In the genomic region with DNA sequence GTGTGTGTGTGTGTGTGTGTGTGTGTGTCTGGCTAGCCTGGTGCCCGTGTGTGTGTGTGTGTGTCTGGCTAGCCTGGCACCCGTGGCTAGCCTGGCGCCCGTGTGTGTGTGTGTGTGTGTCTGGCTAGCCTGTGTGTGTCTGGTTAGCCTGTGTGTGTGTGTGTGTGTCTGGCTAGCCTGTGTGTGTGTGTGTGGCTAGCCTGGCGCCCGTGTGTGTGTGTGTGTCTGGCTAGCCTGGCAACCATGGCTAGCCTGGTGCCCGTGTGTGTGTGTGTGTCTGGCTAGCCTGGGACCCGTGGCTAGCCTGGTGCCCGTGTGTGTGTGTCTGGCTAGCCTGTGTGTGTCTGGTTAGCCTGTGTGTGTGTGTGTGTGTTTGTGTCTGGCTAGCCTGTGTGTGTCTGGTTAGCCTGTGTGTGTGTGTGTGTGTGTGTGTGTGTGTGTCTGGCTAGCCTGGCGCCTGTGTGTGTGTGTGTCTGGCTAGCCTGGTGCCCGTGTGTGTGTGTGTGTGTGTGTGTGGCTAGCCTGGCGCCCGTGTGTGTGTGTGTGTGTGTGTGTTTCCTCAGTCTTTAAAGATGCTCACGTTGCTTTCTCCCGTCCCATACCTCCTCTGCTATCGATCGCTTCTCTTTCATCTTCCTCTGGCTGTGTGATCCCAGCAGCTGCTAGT, we compare ENCODE assay signal across 8 cellular contexts. TPM values are rescaled to one million over a fixed set of nuclear protein-coding genes. Genes with fewer than 3 reads are reported as not detected.
DNase-seq lines count a peak whose midpoint lies in the region; ATAC-seq and TF ChIP-seq lines count a peak whose summit lies in the region.
"Not testable (repeated sequence)": the region's sequence is repeated elsewhere in the genome, so short reads cannot be mapped to it uniquely, and the experiment has no call there.
"Had no signal": no experiment of that assay in that cellular context is flagged by ENCODE, and none has a peak within 500 bp of the region (broad histone marks: within the 10 kb centered on the region; RNA-seq: fewer than 3 reads in every experiment).

No MANE protein-coding gene starts in this region.

- H3K4me1 ChIP-seq in OCI-LY7 (ENCODE audit: insufficient read depth, low read length, poor library complexity, severe bottlenecking) (peaks cover 30% of the 10 kb centered on the region), fibroblast of lung (ENCODE audit: control insufficient read depth, extremely low read depth, insufficient read depth, low read length) (peaks cover 12% of the 10 kb centered on the region)
- H3K4me1 ChIP-seq in naive thymus-derived CD4-positive, alpha-beta T cell (ENCODE audit: control insufficient read depth in 2 of 2, insufficient read depth in 2 of 2, low read length in 2 of 2): peaks cover 13 to 32% of the 10 kb centered on the region in 2 donors

- TF ChIP-seq CTCF in OCI-LY7 (conservative IDR thresholded peaks at IDR 0.05; ENCODE audit: low read length); fibroblast of lung (conservative IDR thresholded peaks at IDR 0.05 in 1 of 2, IDR thresholded peaks at IDR 0.05 in 1 of 2; ENCODE audit: low read depth in 1 of 2, low read length in 2 of 2): not testable (repeated sequence)

- not testable (repeated sequence) for H3K27me3 ChIP-seq in fibroblast of lung (ENCODE audit: control insufficient read depth, insufficient read depth, low read length); naive thymus-derived CD4-positive, alpha-beta T cell (ENCODE audit: control insufficient read depth in 2 of 2, insufficient read depth in 2 of 2, low read length in 2 of 2)

- not testable (repeated sequence) for H3K9me3 Mint-ChIP-seq in activated naive CD8-positive, alpha-beta T cell treated with anti-CD3 and anti-CD28 coated beads, Interleukin-2, amount 10 ng/mL, durations not matched to agents 7 days and 5 days; naive thymus-derived CD4-positive, alpha-beta T cell

- not testable (repeated sequence) for H3K36me3 Mint-ChIP-seq in activated naive CD8-positive, alpha-beta T cell treated with anti-CD3 and anti-CD28 coated beads, Interleukin-2, amount 10 ng/mL, durations not matched to agents 7 days and 5 days; naive thymus-derived CD4-positive, alpha-beta T cell

- CTCF ChIA-PET in OCI-LY7 (lab: Charles Lee; ENCODE audit: unreplicated experiment): not testable (repeated sequence)
- CTCF ChIA-PET in naive thymus-derived CD4-positive, alpha-beta T cell (lab: Charles Lee): interaction anchor here (0.6 to 1.1 kb wide), 2 partner anchors 9 to 216 kb away, joined by 3 read pairs; no protein-coding TSS in a partner anchor

- not testable (repeated sequence) for H3K9me2 ChIP-seq in OCI-LY7 (ENCODE audit: insufficient read depth, low read length)

- peak overlapping the region; percentile 16 for H3K9ac ChIP-seq in fibroblast of lung (ENCODE audit: insufficient read depth, low read length)

- intact Hi-C loops in OCI-LY7 (cut with micrococcal nuclease; ENCODE audit: unreplicated experiment); naive thymus-derived CD4-positive, alpha-beta T cell (cut with micrococcal nuclease): not testable (repeated sequence)

- not testable (repeated sequence) for BruUV-seq in OCI-LY7 (replicated peaks; lab: Mats Ljungman, UMichigan)

- H3K27me3 Mint-ChIP-seq in activated naive CD8-positive, alpha-beta T cell treated with anti-CD3 and anti-CD28 coated beads, Interleukin-2, amount 10 ng/mL, durations not matched to agents 7 days and 5 days; naive thymus-derived CD4-positive, alpha-beta T cell: not testable (repeated sequence)

- H3K4me2 ChIP-seq in OCI-LY7 (ENCODE audit: low read length) (peak overlapping the region; percentile 74), fibroblast of lung (ENCODE audit: extremely low read depth, insufficient read depth, low read length) (peak overlapping the region; percentile 88)

- H3K4me1 Mint-ChIP-seq in activated naive CD8-positive, alpha-beta T cell treated with anti-CD3 and anti-CD28 coated beads, Interleukin-2, amount 10 ng/mL, durations not matched to agents 7 days and 5 days: peaks cover 24% of the 10 kb centered on the region
- H3K4me1 Mint-ChIP-seq in naive thymus-derived CD4-positive, alpha-beta T cell: peaks cover 15 to 39% (median 28%) of the 10 kb centered on the region in 7 donors

- H3K27ac Mint-ChIP-seq in activated naive CD8-positive, alpha-beta T cell treated with anti-CD3 and anti-CD28 coated beads, Interleukin-2, amount 10 ng/mL, durations not matched to agents 7 days and 5 days: peak overlapping the region; percentile 77
- peak overlapping the region; percentile 71 to 96 (median 85) for H3K27ac Mint-ChIP-seq in naive thymus-derived CD4-positive, alpha-beta T cell

- H3K4me3 ChIP-seq in OCI-LY7 (ENCODE audit: low read depth, low read length, poor library complexity, severe bottlenecking): peak overlapping the region; percentile 94
- peak overlapping the region; percentile 78 to 87 (median 82) for H3K4me3 ChIP-seq in fibroblast of lung (replicated peaks in 1 of 4; ENCODE audit: control extremely low read depth in 1 of 4, insufficient read depth in 1 of 4, low read depth in 3 of 4, low read length in 4 of 4)
- H3K4me3 ChIP-seq in naive thymus-derived CD4-positive, alpha-beta T cell (ENCODE audit: low read length): peak overlapping the region; percentile 46

- not testable (repeated sequence) for H3K79me2 ChIP-seq in OCI-LY7 (ENCODE audit: insufficient read depth, low read depth, low read length)
- peaks cover 10% of the 10 kb centered on the region for H3K79me2 ChIP-seq in fibroblast of lung (ENCODE audit: control insufficient read depth, insufficient read depth, low read length)

- H3K36me3 ChIP-seq in OCI-LY7 (ENCODE audit: insufficient read depth, low read length); fibroblast of lung (ENCODE audit: control insufficient read depth, insufficient read depth, low read length): not testable (repeated sequence)
- peaks cover 0 to 30% (median 0%) of the 10 kb centered on the region in 3 experiments for H3K36me3 ChIP-seq in naive thymus-derived CD4-positive, alpha-beta T cell (ENCODE audit: control insufficient read depth in 2 of 3, insufficient read depth in 3 of 3, low read length in 3 of 3)

- not testable (repeated sequence) for H3K27ac ChIP-seq in OCI-LY7 (ENCODE audit: low read depth, low read length, poor library complexity, severe bottlenecking); fibroblast of lung (ENCODE audit: insufficient read depth, low read length)
- peak overlapping the region; percentile 83 for H3K27ac ChIP-seq in naive thymus-derived CD4-positive, alpha-beta T cell (ENCODE audit: low read depth, low read length)

- not testable (repeated sequence) for H4K20me1 ChIP-seq in OCI-LY7 (ENCODE audit: insufficient read depth, low read length); fibroblast of lung (ENCODE audit: control insufficient read depth, extremely low read depth, insufficient read depth, low read length)

- ATAC-seq in activated naive CD8-positive, alpha-beta T cell treated with anti-CD3 and anti-CD28 coated beads, Interleukin-2, amount 10 ng/mL, durations not matched to agents 7 days and 5 days (ENCODE audit: low read depth): not testable (repeated sequence)
- ATAC-seq in naive thymus-derived CD4-positive, alpha-beta T cell: peak; percentile 7

- DNase-seq in H4 (ENCODE audit: low spot score) (peak; percentile 41), OCI-LY7 (ENCODE audit: low spot score) (peak; percentile 22), fibroblast of lung (ENCODE audit: low read depth in 2 of 2) (peak; percentile 66 to 72)
- DNase-seq in activated naive CD8-positive, alpha-beta T cell treated with anti-CD3 and anti-CD28 coated beads, Interleukin-2, amount 10 ng/mL, durations not matched to agents 7 days and 5 days: not testable (repeated sequence)
- peak in 1 of 9 donors; percentile 26 for DNase-seq in naive thymus-derived CD4-positive, alpha-beta T cell

- H3K9me3 ChIP-seq in OCI-LY7 (ENCODE audit: low read length); fibroblast of lung (ENCODE audit: control insufficient read depth, insufficient read depth, low read depth, low read length); naive thymus-derived CD4-positive, alpha-beta T cell (ENCODE audit: control insufficient read depth in 2 of 3, low read length in 3 of 3): not testable (repeated sequence)

- H3K4me3 Mint-ChIP-seq in activated naive CD8-positive, alpha-beta T cell treated with anti-CD3 and anti-CD28 coated beads, Interleukin-2, amount 10 ng/mL, durations not matched to agents 7 days and 5 days: peak overlapping the region; percentile 82
- peak overlapping the region; percentile 71 to 90 (median 82) for H3K4me3 Mint-ChIP-seq in naive thymus-derived CD4-positive, alpha-beta T cell

- POLR2A ChIA-PET in OCI-LY7 (lab: Charles Lee): not testable (repeated sequence)
- POLR2A ChIA-PET in activated naive CD8-positive, alpha-beta T cell treated with anti-CD3 and anti-CD28 coated beads, Interleukin-2, amount 10 ng/mL, durations not matched to agents 7 days and 5 days (lab: Charles Lee): interaction anchor here (0.6 to 2.9 kb wide), 5 partner anchors 15 to 73 kb away, joined by 3 to 23 read pairs (median 4); partner anchors contain the start of gene CAPN15
- POLR2A ChIA-PET in naive thymus-derived CD4-positive, alpha-beta T cell (lab: Charles Lee): interaction anchor here (0.7 to 1.9 kb wide), 3 partner anchors 42 to 124 kb away, joined by 3 to 5 read pairs (median 4); partner anchors contain the start of gene WFIKKN1

- H2AFZ ChIP-seq in OCI-LY7 (ENCODE audit: low read length); fibroblast of lung (ENCODE audit: low read length): not testable (repeated sequence)

RNA-seq across cellular contexts. Expression of gene PIGQ, which starts 1.4 kb away (rescaled TPM):
- total RNA-seq in H4 (2014; rRNA removed; shearing (Covaris generic)): 7.6 and 7.7 TPM in 2 replicates
- 32.3 and 39.0 TPM in 2 replicates for total RNA-seq in OCI-LY7 (2014; rRNA removed; shearing (Covaris generic))
- 51.4 and 54.2 TPM in 2 replicates for total RNA-seq in OCI-LY7 (2022)
- total RNA-seq in activated naive CD8-positive, alpha-beta T cell treated with anti-CD3 and anti-CD28 coated beads, Interleukin-2, amount 10 ng/mL, durations not matched to agents 7 days and 5 days: 10 to 100 TPM; 46.3 to 54.3 TPM
- 20.5 and 22.3 TPM in 2 replicates for total RNA-seq in fibroblast of lung
- 11.2 and 13.0 TPM in 2 replicates for polyA plus RNA-seq in fibroblast of lung
- polyA plus RNA-seq in fibroblast of lung (2012): 14.7 and 21.0 TPM in 2 replicates
- 26.8 and 47.5 TPM in 2 replicates for polyA minus RNA-seq in fibroblast of lung (ENCODE audit: low replicate concordance)
- 10 to 100 TPM; 27.1 to 63.0 (median 45.1) TPM for total RNA-seq in naive thymus-derived CD4-positive, alpha-beta T cell
- polyA plus RNA-seq in naive thymus-derived CD4-positive, alpha-beta T cell: 10 to 100 TPM; 12.3 to 16.2 TPM

RNA-seq across cellular contexts. Expression of gene NHLRC4, which starts 4.4 kb away (rescaled TPM):
- total RNA-seq in H4 (2014; rRNA removed; shearing (Covaris generic)): 0.06 and 0.43 TPM in 2 replicates
- total RNA-seq in OCI-LY7 (2014; rRNA removed; shearing (Covaris generic)): 3.7 and 4.2 TPM in 2 replicates
- total RNA-seq in OCI-LY7 (2022): 2.5 and 2.6 TPM in 2 replicates
- 1 to 10 TPM; 3.0 to 3.6 TPM for total RNA-seq in activated naive CD8-positive, alpha-beta T cell treated with anti-CD3 and anti-CD28 coated beads, Interleukin-2, amount 10 ng/mL, durations not matched to agents 7 days and 5 days
- 2.1 and 3.3 TPM in 2 replicates for total RNA-seq in fibroblast of lung
- 0.34 and 0.66 TPM in 2 replicates for polyA plus RNA-seq in fibroblast of lung
- 1.0 and 1.5 TPM in 2 replicates for polyA plus RNA-seq in fibroblast of lung (2012)
- 0.30 and 0.63 TPM in 2 replicates for polyA minus RNA-seq in fibroblast of lung (ENCODE audit: low replicate concordance)
- 1 to 10 TPM; 1.6 to 5.8 (median 3.2) TPM for total RNA-seq in naive thymus-derived CD4-positive, alpha-beta T cell
- polyA plus RNA-seq in naive thymus-derived CD4-positive, alpha-beta T cell: 1 to 10 TPM; 4.6 to 5.1 TPM

RNA-seq across cellular contexts. Expression of gene PRR35, which starts 11.0 kb away (rescaled TPM):
- not detected in 2 replicates for total RNA-seq in H4 (2014; rRNA removed; shearing (Covaris generic))
- not detected in 2 replicates for total RNA-seq in OCI-LY7 (2014; rRNA removed; shearing (Covaris generic))
- total RNA-seq in OCI-LY7 (2022) (not detected in 2 replicates), fibroblast of lung (not detected in 2 replicates)
- not detected for total RNA-seq in activated naive CD8-positive, alpha-beta T cell treated with anti-CD3 and anti-CD28 coated beads, Interleukin-2, amount 10 ng/mL, durations not matched to agents 7 days and 5 days
- not detected in 2 replicates for polyA plus RNA-seq in fibroblast of lung
- not detected in 2 replicates for polyA plus RNA-seq in fibroblast of lung (2012)
- polyA minus RNA-seq in fibroblast of lung (ENCODE audit: low replicate concordance): not detected in 2 replicates
- total RNA-seq in naive thymus-derived CD4-positive, alpha-beta T cell: not detected
- not detected for polyA plus RNA-seq in naive thymus-derived CD4-positive, alpha-beta T cell
- total RNA-seq: lower lobe of right lung, SK-MEL-5, uterus had no signal

RNA-seq across cellular contexts. Expression of gene RAB40C, which starts 18.7 kb away (rescaled TPM):
- 4.4 and 5.1 TPM in 2 replicates for total RNA-seq in H4 (2014; rRNA removed; shearing (Covaris generic))
- 18.2 and 20.9 TPM in 2 replicates for total RNA-seq in OCI-LY7 (2014; rRNA removed; shearing (Covaris generic))
- total RNA-seq in OCI-LY7 (2022): 18.3 and 19.3 TPM in 2 replicates
- total RNA-seq in activated naive CD8-positive, alpha-beta T cell treated with anti-CD3 and anti-CD28 coated beads, Interleukin-2, amount 10 ng/mL, durations not matched to agents 7 days and 5 days: 10 to 100 TPM; 15.1 to 18.2 TPM
- 9.8 and 11.6 TPM in 2 replicates for total RNA-seq in fibroblast of lung
- 3.2 and 3.7 TPM in 2 replicates for polyA plus RNA-seq in fibroblast of lung
- polyA plus RNA-seq in fibroblast of lung (2012): 8.3 and 10.1 TPM in 2 replicates
- polyA minus RNA-seq in fibroblast of lung (ENCODE audit: low replicate concordance): 6.1 and 9.7 TPM in 2 replicates
- 10 to 100 TPM; 15.8 to 23.2 (median 17.8) TPM for total RNA-seq in naive thymus-derived CD4-positive, alpha-beta T cell
- polyA plus RNA-seq in naive thymus-derived CD4-positive, alpha-beta T cell: 10 to 100 TPM in 1 of 2 donors, 1 to 10 TPM in 1; 7.9 to 17.5 TPM

RNA-seq across cellular contexts. Expression of gene CAPN15, which starts 43.7 kb away (rescaled TPM):
- 4.4 and 8.3 TPM in 2 replicates for total RNA-seq in H4 (2014; rRNA removed; shearing (Covaris generic))
- total RNA-seq in OCI-LY7 (2014; rRNA removed; shearing (Covaris generic)): 23.1 and 32.9 TPM in 2 replicates
- 43.9 and 54.0 TPM in 2 replicates for total RNA-seq in OCI-LY7 (2022)
- 10 to 100 TPM; 83.5 to 87.4 TPM for total RNA-seq in activated naive CD8-positive, alpha-beta T cell treated with anti-CD3 and anti-CD28 coated beads, Interleukin-2, amount 10 ng/mL, durations not matched to agents 7 days and 5 days
- 16.4 and 21.3 TPM in 2 replicates for total RNA-seq in fibroblast of lung
- polyA plus RNA-seq in fibroblast of lung: 4.1 and 7.8 TPM in 2 replicates
- polyA plus RNA-seq in fibroblast of lung (2012): 11.5 and 21.2 TPM in 2 replicates
- 9.6 and 15.3 TPM in 2 replicates for polyA minus RNA-seq in fibroblast of lung (ENCODE audit: low replicate concordance)
- 10 to 100 TPM; 51.0 to 89.8 (median 55.6) TPM for total RNA-seq in naive thymus-derived CD4-positive, alpha-beta T cell
- polyA plus RNA-seq in naive thymus-derived CD4-positive, alpha-beta T cell: 1 to 10 TPM; 3.2 to 7.5 TPM
